ENCODE assay signal across 19 cellular contexts in the genomic region with DNA sequence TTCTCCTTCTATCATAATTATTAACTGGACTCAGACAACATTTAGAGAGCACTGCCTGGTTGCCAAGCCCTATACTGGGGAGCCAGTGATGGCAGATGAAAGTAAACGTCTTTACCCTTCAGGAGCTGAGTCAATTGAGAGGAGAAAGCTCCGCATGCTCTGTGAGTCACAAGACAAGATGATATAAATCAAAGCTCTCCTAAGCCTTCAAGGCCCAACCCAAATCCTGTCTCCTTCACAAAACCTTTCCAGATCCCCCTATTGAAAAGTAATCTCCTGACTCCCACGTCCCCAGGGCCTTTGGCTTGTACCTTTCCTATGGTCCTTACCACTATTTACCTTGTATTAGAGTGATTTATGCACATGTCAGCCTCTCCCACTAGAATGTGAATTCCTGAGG.
DNase-seq lines count a peak whose midpoint lies in the region; ATAC-seq and TF ChIP-seq lines count a peak whose summit lies in the region.
"Had no signal": no experiment of that assay in that cellular context is flagged by ENCODE, and none has a peak within 500 bp of the region (broad histone marks: within the 10 kb centered on the region; RNA-seq: fewer than 3 reads in every experiment).

No MANE protein-coding gene starts in this region.

- H3K9me3 Mint-ChIP-seq in Caco-2 (ENCODE audit: unreplicated experiment) (peaks cover 15% of the 10 kb centered on the region), nephron progenitor cell (no peaks in the 10 kb centered on the region)
- H3K9me3 Mint-ChIP-seq in CD8-positive, alpha-beta memory T cell: peaks cover 0 to 14% (median 2%) of the 10 kb centered on the region in 5 donors
- H3K9me3 Mint-ChIP-seq: H9 had no signal

- TF ChIP-seq CTCF in Caco-2 (IDR thresholded peaks at IDR 0.05; ENCODE audit: insufficient read depth in 1 of 2, low read depth in 1 of 2, low read length in 1 of 2, severe bottlenecking in 1 of 2, unreplicated experiment in 1 of 2) (no peak), RWPE2 (IDR thresholded peaks at IDR 0.05; ENCODE audit: poor library complexity, severe bottlenecking) (no peak), foreskin keratinocyte (conservative IDR thresholded peaks at IDR 0.05) (no peak), nephron progenitor cell (IDR thresholded peaks at IDR 0.05) (no peak), brain microvascular endothelial cell (IDR thresholded peaks at IDR 0.05; ENCODE audit: low read depth, low read length, missing control alignments) (no peak)

- no TSS peak for BruUV-seq in Caco-2 (replicated peaks; lab: Mats Ljungman, UMichigan)

- H3K36me3 Mint-ChIP-seq in Caco-2 (ENCODE audit: insufficient read depth, unreplicated experiment): no peaks in the 10 kb centered on the region
- H3K36me3 Mint-ChIP-seq in nephron progenitor cell (ENCODE audit: low read depth): no peaks in the 10 kb centered on the region
- H3K36me3 Mint-ChIP-seq in CD8-positive, alpha-beta memory T cell: no peaks in the 10 kb centered on the region

- no peak overlapping the region for H3K27ac ChIP-seq in RWPE2 (ENCODE audit: poor library complexity, severe bottlenecking)
- H3K27ac ChIP-seq in foreskin keratinocyte: peak overlapping the region; percentile 15
- no peak overlapping the region for H3K27ac ChIP-seq in brain microvascular endothelial cell
- H3K27ac ChIP-seq in CD8-positive, alpha-beta memory T cell (ENCODE audit: low read depth, low read length): no peak overlapping the region
- H3K27ac ChIP-seq: C4-2B, GM23248, KMS-11, RWPE1 had no signal

- intact Hi-C loops in Caco-2 (cut with micrococcal nuclease; ENCODE audit: unreplicated experiment): loop anchor here (2.0 kb wide), 1 partner anchor 98 kb away; no protein-coding TSS in a partner anchor

- H3K4me3 Mint-ChIP-seq in Caco-2 (ENCODE audit: unreplicated experiment) (peak overlapping the region; percentile 15), nephron progenitor cell (peak overlapping the region; percentile 39)
- H3K4me3 Mint-ChIP-seq in CD8-positive, alpha-beta memory T cell: no peak overlapping the region
- H3K4me3 Mint-ChIP-seq: H9 had no signal

- H3K4me3 ChIP-seq in Caco-2 (ENCODE audit: low read depth, low read length) (no peak overlapping the region), RWPE2 (ENCODE audit: severe bottlenecking) (no peak overlapping the region), brain microvascular endothelial cell (ENCODE audit: low read depth, low read length) (no peak overlapping the region)
- H3K4me3 ChIP-seq in CD8-positive, alpha-beta memory T cell (ENCODE audit: low read length): no peak overlapping the region
- H3K4me3 ChIP-seq: GM23248 had no signal

- H3K9me3 ChIP-seq in Caco-2 (no peaks in the 10 kb centered on the region), RWPE2 (ENCODE audit: severe bottlenecking) (no peaks in the 10 kb centered on the region)
- H3K9me3 ChIP-seq in CD8-positive, alpha-beta memory T cell (ENCODE audit: low read length): no peaks in the 10 kb centered on the region
- H3K9me3 ChIP-seq: SK-N-SH had no signal

- H3K36me3 ChIP-seq in Caco-2 (ENCODE audit: control insufficient read depth, insufficient read depth, low read length) (no peaks in the 10 kb centered on the region), RWPE2 (ENCODE audit: low read depth) (no peaks in the 10 kb centered on the region), brain microvascular endothelial cell (replicated peaks) (no peaks in the 10 kb centered on the region)
- H3K36me3 ChIP-seq in CD8-positive, alpha-beta memory T cell (ENCODE audit: insufficient read depth, low read length): no peaks in the 10 kb centered on the region

- DNase-seq in Caco-2 (peak; percentile 61 to 71), RWPE2 (ENCODE audit: low spot score) (no peak), foreskin keratinocyte (peak in 1 of 2 donors; percentile 75), nephron progenitor cell (peak; percentile 10), brain microvascular endothelial cell (no peak), NCI-H2081 treated with DMSO at 0.1 percent for 48 hours (lab: John Stamatoyannopoulos, UW) (no peak)
- DNase-seq in CD8-positive, alpha-beta memory T cell: no peak
- DNase-seq: EL; GM23248; H9; IMR-90; NCI-H1694; NK-92 treated with Interleukin-12 subunit alpha and Interleukin-12 subunit beta, amount 100 ng/mL, for 24 hours; SIG-M5; SK-N-SH had no signal

- no peaks in the 10 kb centered on the region for H3K27me3 ChIP-seq in Caco-2 (replicated peaks; ENCODE audit: control insufficient read depth, insufficient read depth, low read length)
- no peaks in the 10 kb centered on the region for H3K27me3 ChIP-seq in RWPE2 (ENCODE audit: insufficient read depth, poor library complexity, severe bottlenecking)
- no peaks in the 10 kb centered on the region for H3K27me3 ChIP-seq in foreskin keratinocyte
- H3K27me3 ChIP-seq in brain microvascular endothelial cell (replicated peaks): no peaks in the 10 kb centered on the region
- no peaks in the 10 kb centered on the region for H3K27me3 ChIP-seq in CD8-positive, alpha-beta memory T cell (ENCODE audit: insufficient read depth, low read length, poor library complexity, severe bottlenecking)

- peaks cover 19% of the 10 kb centered on the region for H3K4me1 ChIP-seq in Caco-2
- no peaks in the 10 kb centered on the region for H3K4me1 ChIP-seq in RWPE2 (ENCODE audit: insufficient read depth, poor library complexity, severe bottlenecking)
- H3K4me1 ChIP-seq in foreskin keratinocyte: no peaks in the 10 kb centered on the region
- no peaks in the 10 kb centered on the region for H3K4me1 ChIP-seq in CD8-positive, alpha-beta memory T cell (ENCODE audit: insufficient read depth, low read length)

- POLR2A ChIA-PET in Caco-2 (lab: Charles Lee): no interaction called here
- POLR2A ChIA-PET in CD8-positive, alpha-beta memory T cell (lab: Charles Lee): no interaction called here

- peaks cover 10% of the 10 kb centered on the region for H3K4me1 Mint-ChIP-seq in Caco-2 (ENCODE audit: low read depth, unreplicated experiment)
- H3K4me1 Mint-ChIP-seq in nephron progenitor cell: peaks cover 47% of the 10 kb centered on the region
- H3K4me1 Mint-ChIP-seq in CD8-positive, alpha-beta memory T cell: no peaks in the 10 kb centered on the region

- H3K27me3 Mint-ChIP-seq in Caco-2 (ENCODE audit: insufficient read depth, unreplicated experiment) (no peaks in the 10 kb centered on the region), nephron progenitor cell (ENCODE audit: low read depth, poor library complexity) (peaks cover 6% of the 10 kb centered on the region)
- H3K27me3 Mint-ChIP-seq in CD8-positive, alpha-beta memory T cell: peaks cover 0 to 2% of the 10 kb centered on the region in 2 donors

- CTCF ChIA-PET in Caco-2 (lab: Charles Lee): interaction anchor here (0.6 kb wide), 2 partner anchors 13 to 20 kb away, joined by 3 to 5 read pairs; no protein-coding TSS in a partner anchor
- CTCF ChIA-PET in CD8-positive, alpha-beta memory T cell (lab: Charles Lee): no interaction called here

- in situ Hi-C loops in brain microvascular endothelial cell (cut with HindIII; ENCODE audit: low pct_ligation_motif_present, low sequenced_read_pairs): no loop called here

- H3K27ac Mint-ChIP-seq in Caco-2 (ENCODE audit: unreplicated experiment): peak overlapping the region; percentile 61
- H3K27ac Mint-ChIP-seq in nephron progenitor cell: peak overlapping the region; percentile 55
- no peak overlapping the region for H3K27ac Mint-ChIP-seq in CD8-positive, alpha-beta memory T cell
- H3K27ac Mint-ChIP-seq: H9 had no signal

- ATAC-seq in RWPE2 (ENCODE audit: low read depth) (0 out of 3 replicates have a peak, but pooled peaks have one; percentile 29), foreskin keratinocyte (peak; percentile 73), HG02852 (IDR thresholded peaks at IDR 0.05; ENCODE audit: unreplicated experiment) (no peak)

Comparison
In these comparisons a context has a peak if more than half of its experiments do, and no peak if none do; other contexts are left out.
1. DNase-seq: peak in Caco-2 (2 of 2) and nephron progenitor cell (single experiment); none in RWPE2 (single experiment), brain microvascular endothelial cell (single experiment), CD8-positive, alpha-beta memory T cell (0 of 5) and NCI-H2081 treated with DMSO at 0.1 percent for 48 hours (single experiment).
2. H3K27ac Mint-ChIP-seq: peak in Caco-2 (single experiment) and nephron progenitor cell (single experiment); none in CD8-positive, alpha-beta memory T cell (0 of 8).
3. H3K4me3 Mint-ChIP-seq: peak in Caco-2 (single experiment) and nephron progenitor cell (single experiment); none in CD8-positive, alpha-beta memory T cell (0 of 7).